ENCODE assay signal across 28 cellular contexts in genomic region chr13:89812856-89813255, GRCh38.
"Had no signal": no experiment of that assay in that cellular context is flagged by ENCODE, and none has a peak within 500 bp of the region (broad histone marks: within the 10 kb centered on the region; RNA-seq: fewer than 3 reads in every experiment).

No MANE protein-coding gene starts in this region.

- H3K4me3 ChIP-seq: SJCRH30, SK-N-MC had no signal

- H3K4me1 ChIP-seq: SJCRH30 had no signal

- H3K27ac ChIP-seq: brain microvascular endothelial cell, SJCRH30, SK-N-MC had no signal

- H3K27me3 ChIP-seq: brain microvascular endothelial cell, SJCRH30 had no signal

- H3K36me3 ChIP-seq: brain microvascular endothelial cell, SJCRH30 had no signal

- H3K9me3 ChIP-seq: SJCRH30 had no signal

- DNase-seq: activated CD4-positive, alpha-beta T cell treated with anti-CD3 and anti-CD28 coated beads, Interleukin-2, amount 10 ng/mL, durations not matched to agents 24 days and 14 days; activated CD4-positive, alpha-beta T cell treated with anti-CD3 and anti-CD28 coated beads, Interleukin-2, amount 50 U/mL, for 4 hours; activated CD8-positive, alpha-beta T cell treated with anti-CD3 and anti-CD28 coated beads for 36 hours; activated effector memory CD4-positive, alpha-beta T cell treated with anti-CD3 and anti-CD28 coated beads, Interleukin-2, amount 50 U/mL, for 16 hours; activated naive CD4-positive, alpha-beta T cell; activated naive CD4-positive, alpha-beta T cell treated with anti-CD3 and anti-CD28 coated beads, Interleukin-2, amount 50 U/mL, for 16 hours; activated naive CD8-positive, alpha-beta T cell treated with anti-CD3 and anti-CD28 coated beads for 36 hours; activated T-cell treated with anti-CD3 and anti-CD28 coated beads, Interleukin-2, amount 50 U/mL, for 1 hour; activated T-cell treated with anti-CD3 and anti-CD28 coated beads, Interleukin-2, amount 50 U/mL, for 72 hours; amniotic stem cell; aorta; brain microvascular endothelial cell; central memory CD4-positive, alpha-beta T cell; Karpas-422; NCI-H1048; NCI-H1105 treated with DMSO at 0.1 percent for 48 hours; NCI-H1436; NCI-H1694; NCI-H1930; NCI-H2081 treated with DMSO at 0.1 percent for 48 hours; NCI-H345; NCI-H524 treated with DMSO at 0.1 percent for 48 hours; NK-92 treated with Interleukin-12 subunit alpha and Interleukin-12 subunit beta, amount 100 ng/mL, for 24 hours; OCI-M1; SHP77; SJCRH30; T1000 had no signal
